Comparison of ENCODE assay signal across 8 cellular contexts in genomic region chr11:62171261-62171723, GRCh38. TPM values are rescaled to one million over a fixed set of nuclear protein-coding genes. Genes with fewer than 3 reads are reported as not detected.
DNase-seq lines count a peak whose midpoint lies in the region; ATAC-seq and TF ChIP-seq lines count a peak whose summit lies in the region.

No MANE protein-coding gene starts in this region.

- no peak for ATAC-seq in HG03565 (IDR thresholded peaks at IDR 0.05; ENCODE audit: unreplicated experiment)

- no peak overlapping the region for H3K4me3 ChIP-seq in AG04450 (ENCODE audit: low read depth, low read length)

- peak; percentile 10 for DNase-seq in AG04450 (ENCODE audit: low read depth, low spot score)
- DNase-seq in H4 (ENCODE audit: low spot score): peak; percentile 79
- peak; percentile 91 for DNase-seq in NCI-H345 treated with DMSO at 0.1 percent for 48 hours (lab: John Stamatoyannopoulos, UW; ENCODE audit: unreplicated experiment)
- DNase-seq in activated CD4-positive, CD25-positive, alpha-beta regulatory T cell treated with anti-CD3 and anti-CD28 coated beads, Interleukin-2, amount 50 U/mL, for 72 hours: peak; percentile 63
- DNase-seq in central memory CD4-positive, alpha-beta T cell: peak; percentile 54
- DNase-seq in kidney glomerular epithelial cell (lab: John Stamatoyannopoulos, UW): peak; percentile 79
- DNase-seq in stimulated activated CD4-positive, alpha-beta T cell treated with anti-CD3 and anti-CD28 coated beads, Interleukin-2, amount 100 ng/mL, for 48 hours: peak; percentile 69 to 79

- TF ChIP-seq CTCF in AG04450 (IDR thresholded peaks at IDR 0.05; ENCODE audit: low read depth, low read length): peak; percentile 61

- no peaks in the 10 kb centered on the region for H3K9me3 ChIP-seq in AG04450 (ENCODE audit: control insufficient read depth, insufficient read depth, low read length)

- H3K27ac ChIP-seq in AG04450 (ENCODE audit: low read depth, low read length): no peak overlapping the region

- CTCF ChIA-PET in AG04450 (lab: Charles Lee): interaction anchor here (0.5 to 1.6 kb wide), 10 partner anchors 14 to 807 kb away, joined by 3 to 7 read pairs (median 4); no protein-coding TSS in a partner anchor

- POLR2A ChIA-PET in AG04450 (lab: Yijun Ruan, JAX): no interaction called here

- H3K27me3 ChIP-seq in AG04450 (ENCODE audit: control insufficient read depth, insufficient read depth, low read length): peaks cover 26% of the 10 kb centered on the region

RNA-seq across cellular contexts. Expression of gene SCGB1D1, which starts 18.7 kb away (rescaled TPM):
- polyA plus RNA-seq in AG04450 (2011; rRNA removed): not detected in 2 replicates
- polyA minus RNA-seq in AG04450 (2011; rRNA and poly(A)+ RNA removed): not detected in 2 replicates
- not detected in 2 replicates for total RNA-seq in H4 (2014; rRNA removed; shearing (Covaris generic))

RNA-seq across cellular contexts. Expression of gene SCGB2A1, which starts 37.2 kb away (rescaled TPM):
- polyA plus RNA-seq in AG04450 (2011; rRNA removed): not detected in 2 replicates
- polyA minus RNA-seq in AG04450 (2011; rRNA and poly(A)+ RNA removed): not detected in 2 replicates
- not detected in 2 replicates for total RNA-seq in H4 (2014; rRNA removed; shearing (Covaris generic))

RNA-seq across cellular contexts. Expression of gene INCENP, which starts 47.5 kb away (rescaled TPM):
- 6.4 and 8.2 TPM in 2 replicates for polyA plus RNA-seq in AG04450 (2011; rRNA removed)
- polyA minus RNA-seq in AG04450 (2011; rRNA and poly(A)+ RNA removed): 9.1 and 10.3 TPM in 2 replicates
- total RNA-seq in H4 (2014; rRNA removed; shearing (Covaris generic)): 33.3 and 48.9 TPM in 2 replicates

Comparison
In these comparisons a context has a peak if more than half of its experiments do, and no peak if none do; other contexts are left out.
1. DNase-seq: peak in every context shown above with its lines; median percentile 91 in NCI-H345 treated with DMSO at 0.1 percent for 48 hours; 79 in H4; 79 in kidney glomerular epithelial cell; 74 in stimulated activated CD4-positive, alpha-beta T cell treated with anti-CD3 and anti-CD28 coated beads, Interleukin-2, amount 100 ng/mL, for 48 hours; 63 in activated CD4-positive, CD25-positive, alpha-beta regulatory T cell treated with anti-CD3 and anti-CD28 coated beads, Interleukin-2, amount 50 U/mL, for 72 hours; 54 in central memory CD4-positive, alpha-beta T cell; 10 in AG04450.